In genomic region chr12:94666158-94666557, GRCh38 we compare ENCODE assay signal across 7 cellular contexts. TPM values are rescaled to one million over a fixed set of nuclear protein-coding genes. Genes with fewer than 3 reads are reported as not detected.
"Had no signal": no experiment of that assay in that cellular context is flagged by ENCODE, and none has a peak within 500 bp of the region (broad histone marks: within the 10 kb centered on the region; RNA-seq: fewer than 3 reads in every experiment).

No MANE protein-coding gene starts in this region.

- DNase-seq: IMR-90, KBM-7, KG1 had no signal

- H3K27me3 Mint-ChIP-seq: IgD-negative memory B cell had no signal

- H3K27ac ChIP-seq: HL-60 had no signal

- H3K9me3 Mint-ChIP-seq: IgD-negative memory B cell had no signal

- ATAC-seq: HepG2, K562 had no signal

- H3K4me3 ChIP-seq: K562 had no signal

- H3K4me3 Mint-ChIP-seq: IgD-negative memory B cell had no signal

RNA-seq across cellular contexts. Expression of gene TMCC3, which starts 15.8 kb away (rescaled TPM):
- total RNA-seq: HepG2, K562 had no signal
- polyA plus RNA-seq: HepG2, K562 had no signal
